In genomic region chr20:48126227-48126740, GRCh38 we compare ENCODE assay signal across 1 cellular context.
TF ChIP-seq lines count a peak whose summit lies in the region.

No MANE protein-coding gene starts in this region.

TF ChIP-seq in HepG2, 621 proteins besides CTCF, POLR2A, EP300 and RAD21 (continued from another document and continues in another):
- TF ChIP-seq MEIS1 (CRISPR knock-in tag; IDR thresholded peaks at IDR 0.05; ENCODE audit: borderline replicate concordance) (0 out of 2 replicates have a peak, but pooled peaks have one; percentile 26), FOXA1 (IDR thresholded peaks at IDR 0.05) (no peak), FOXA1 (CRISPR knock-in tag; IDR thresholded peaks at IDR 0.05) (peak; percentile 55; the same call in 1 of the 2 replicates), ZNF629 (CRISPR knock-in tag; conservative IDR thresholded peaks at IDR 0.05) (0 out of 2 replicates have a peak, but pooled peaks have one; percentile 21), MAZ (IDR thresholded peaks at IDR 0.05; ENCODE audit: borderline replicate concordance, low read depth, low read length) (no peak), MAZ (CRISPR knock-in tag; IDR thresholded peaks at IDR 0.05; ENCODE audit: low read depth) (peak; percentile 48; the same call in 1 of the 2 replicates), BCLAF1 (IDR thresholded peaks at IDR 0.05) (no peak), TEF (CRISPR knock-in tag; IDR thresholded peaks at IDR 0.05) (no peak), ZNF704 (CRISPR knock-in tag; IDR thresholded peaks at IDR 0.05; ENCODE audit: borderline replicate concordance) (no peak), ZNF124 (CRISPR knock-in tag; IDR thresholded peaks at IDR 0.05) (no peak), ZNF850 (CRISPR knock-in tag; conservative IDR thresholded peaks at IDR 0.05) (no peak), KAT2B (IDR thresholded peaks at IDR 0.05; ENCODE audit: borderline replicate concordance, low read depth, low read length) (no peak), RFX1 (IDR thresholded peaks at IDR 0.05) (no peak), ZNF503 (CRISPR knock-in tag; IDR thresholded peaks at IDR 0.05) (peak; percentile 21; the same call in 1 of the 2 replicates), PHF20 (CRISPR knock-in tag; IDR thresholded peaks at IDR 0.05) (no peak; the same call in 1 of the 2 replicates), SALL2 (CRISPR knock-in tag; IDR thresholded peaks at IDR 0.05) (no peak), CEBPB (IDR thresholded peaks at IDR 0.05; ENCODE audit: borderline replicate concordance, low read depth, low read length) (no peak), HBP1 (CRISPR knock-in tag; IDR thresholded peaks at IDR 0.05; ENCODE audit: low read depth) (no peak), CEBPZ (IDR thresholded peaks at IDR 0.05; ENCODE audit: low read length) (no peak), TCF7 (IDR thresholded peaks at IDR 0.05; ENCODE audit: low read depth) (peak; percentile 93), MIER2 (CRISPR knock-in tag; IDR thresholded peaks at IDR 0.05) (0 out of 2 replicates have a peak, but pooled peaks have one; percentile 26), ZNF557 (CRISPR knock-in tag; IDR thresholded peaks at IDR 0.05) (0 out of 2 replicates have a peak, but pooled peaks have one; percentile 50)
- TF ChIP-seq, protein P1, sequence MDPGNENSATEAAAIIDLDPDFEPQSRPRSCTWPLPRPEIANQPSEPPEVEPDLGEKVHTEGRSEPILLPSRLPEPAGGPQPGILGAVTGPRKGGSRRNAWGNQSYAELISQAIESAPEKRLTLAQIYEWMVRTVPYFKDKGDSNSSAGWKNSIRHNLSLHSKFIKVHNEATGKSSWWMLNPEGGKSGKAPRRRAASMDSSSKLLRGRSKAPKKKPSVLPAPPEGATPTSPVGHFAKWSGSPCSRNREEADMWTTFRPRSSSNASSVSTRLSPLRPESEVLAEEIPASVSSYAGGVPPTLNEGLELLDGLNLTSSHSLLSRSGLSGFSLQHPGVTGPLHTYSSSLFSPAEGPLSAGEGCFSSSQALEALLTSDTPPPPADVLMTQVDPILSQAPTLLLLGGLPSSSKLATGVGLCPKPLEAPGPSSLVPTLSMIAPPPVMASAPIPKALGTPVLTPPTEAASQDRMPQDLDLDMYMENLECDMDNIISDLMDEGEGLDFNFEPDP (CRISPR knock-in tag; conservative IDR thresholded peaks at IDR 0.05), result no peak
- TF ChIP-seq, protein P2, sequence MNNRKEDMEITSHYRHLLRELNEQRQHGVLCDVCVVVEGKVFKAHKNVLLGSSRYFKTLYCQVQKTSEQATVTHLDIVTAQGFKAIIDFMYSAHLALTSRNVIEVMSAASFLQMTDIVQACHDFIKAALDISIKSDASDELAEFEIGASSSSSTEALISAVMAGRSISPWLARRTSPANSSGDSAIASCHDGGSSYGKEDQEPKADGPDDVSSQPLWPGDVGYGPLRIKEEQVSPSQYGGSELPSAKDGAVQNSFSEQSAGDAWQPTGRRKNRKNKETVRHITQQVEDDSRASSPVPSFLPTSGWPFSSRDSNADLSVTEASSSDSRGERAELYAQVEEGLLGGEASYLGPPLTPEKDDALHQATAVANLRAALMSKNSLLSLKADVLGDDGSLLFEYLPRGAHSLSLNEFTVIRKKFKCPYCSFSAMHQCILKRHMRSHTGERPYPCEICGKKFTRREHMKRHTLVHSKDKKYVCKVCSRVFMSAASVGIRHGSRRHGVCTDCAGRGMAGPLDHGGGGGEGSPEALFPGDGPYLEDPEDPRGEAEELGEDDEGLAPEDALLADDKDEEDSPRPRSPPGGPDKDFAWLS (CRISPR knock-in tag; IDR thresholded peaks at IDR 0.05; ENCODE audit: borderline replicate concordance), result no peak
- TF ChIP-seq, protein P3, sequence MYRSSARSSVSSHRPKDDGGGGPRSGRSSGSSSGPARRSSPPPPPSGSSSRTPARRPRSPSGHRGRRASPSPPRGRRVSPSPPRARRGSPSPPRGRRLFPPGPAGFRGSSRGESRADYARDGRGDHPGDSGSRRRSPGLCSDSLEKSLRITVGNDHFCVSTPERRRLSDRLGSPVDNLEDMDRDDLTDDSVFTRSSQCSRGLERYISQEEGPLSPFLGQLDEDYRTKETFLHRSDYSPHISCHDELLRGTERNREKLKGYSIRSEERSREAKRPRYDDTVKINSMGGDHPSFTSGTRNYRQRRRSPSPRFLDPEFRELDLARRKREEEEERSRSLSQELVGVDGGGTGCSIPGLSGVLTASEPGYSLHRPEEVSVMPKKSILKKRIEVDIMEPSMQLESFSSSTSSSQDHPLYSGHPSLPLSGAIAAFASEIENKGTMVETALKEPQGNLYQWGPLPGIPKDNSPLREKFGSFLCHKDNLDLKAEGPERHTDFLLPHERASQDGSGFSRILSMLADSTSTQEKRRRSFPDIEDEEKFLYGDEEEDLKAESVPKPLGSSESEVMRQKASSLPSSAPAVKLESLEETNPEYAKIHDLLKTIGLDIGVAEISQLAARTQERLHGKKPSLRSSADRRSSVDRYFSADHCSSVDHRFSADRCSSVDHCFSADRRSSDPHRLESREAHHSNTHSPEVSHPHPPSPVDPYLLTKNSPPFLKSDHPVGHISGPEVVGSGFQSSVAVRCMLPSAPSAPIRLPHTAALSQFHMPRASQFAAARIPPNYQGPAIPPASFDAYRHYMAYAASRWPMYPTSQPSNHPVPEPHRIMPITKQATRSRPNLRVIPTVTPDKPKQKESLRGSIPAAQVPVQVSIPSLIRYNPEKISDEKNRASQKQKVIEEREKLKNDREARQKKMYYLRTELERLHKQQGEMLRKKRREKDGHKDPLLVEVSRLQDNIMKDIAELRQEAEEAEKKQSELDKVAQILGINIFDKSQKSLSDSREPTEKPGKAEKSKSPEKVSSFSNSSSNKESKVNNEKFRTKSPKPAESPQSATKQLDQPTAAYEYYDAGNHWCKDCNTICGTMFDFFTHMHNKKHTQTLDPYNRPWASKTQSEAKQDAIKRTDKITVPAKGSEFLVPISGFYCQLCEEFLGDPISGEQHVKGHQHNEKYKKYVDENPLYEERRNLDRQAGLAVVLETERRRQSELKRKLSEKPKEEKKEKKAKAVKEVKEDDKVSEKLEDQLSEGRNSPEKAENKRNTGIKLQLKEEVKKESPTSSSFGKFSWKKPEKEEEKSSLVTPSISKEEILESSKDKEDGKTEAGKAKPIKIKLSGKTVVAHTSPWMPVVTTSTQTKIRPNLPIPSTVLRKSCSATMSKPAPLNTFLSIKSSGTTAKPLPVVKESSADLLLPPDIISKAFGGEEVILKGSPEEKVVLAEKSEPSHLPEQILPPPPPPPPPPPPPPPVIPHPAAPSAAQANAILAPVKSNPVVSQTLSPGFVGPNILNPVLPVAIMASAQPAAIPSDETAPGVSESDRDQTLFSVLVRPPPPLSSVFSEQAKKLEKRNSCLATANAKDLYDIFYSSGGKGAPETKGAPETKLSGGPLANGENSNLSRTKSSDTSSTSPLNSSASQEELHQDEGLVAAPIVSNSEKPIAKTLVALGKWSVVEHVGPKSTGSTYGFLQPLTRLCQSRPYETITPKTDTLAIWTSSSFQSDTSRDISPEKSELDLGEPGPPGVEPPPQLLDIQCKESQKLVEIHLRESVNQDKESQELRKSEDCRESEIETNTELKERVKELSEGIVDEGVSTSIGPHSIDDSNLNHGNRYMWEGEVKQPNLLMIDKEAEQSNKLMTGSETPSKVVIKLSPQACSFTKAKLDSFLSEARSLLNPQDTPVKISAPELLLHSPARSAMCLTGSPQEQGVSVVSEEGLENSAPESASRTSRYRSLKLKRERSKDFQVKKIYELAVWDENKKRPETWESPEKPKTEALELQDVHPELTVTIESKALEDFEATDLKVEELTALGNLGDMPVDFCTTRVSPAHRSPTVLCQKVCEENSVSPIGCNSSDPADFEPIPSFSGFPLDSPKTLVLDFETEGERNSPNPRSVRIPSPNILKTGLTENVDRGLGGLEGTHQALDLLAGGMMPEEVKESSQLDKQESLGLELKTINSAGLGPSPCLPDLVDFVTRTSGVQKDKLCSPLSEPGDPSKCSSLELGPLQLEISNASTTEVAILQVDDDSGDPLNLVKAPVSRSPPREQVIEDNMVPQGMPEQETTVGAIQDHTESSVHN (CRISPR knock-in tag; IDR thresholded peaks at IDR 0.05), result peak; percentile 53; the same call in 1 of the 2 replicates
- TF ChIP-seq, protein P4, sequence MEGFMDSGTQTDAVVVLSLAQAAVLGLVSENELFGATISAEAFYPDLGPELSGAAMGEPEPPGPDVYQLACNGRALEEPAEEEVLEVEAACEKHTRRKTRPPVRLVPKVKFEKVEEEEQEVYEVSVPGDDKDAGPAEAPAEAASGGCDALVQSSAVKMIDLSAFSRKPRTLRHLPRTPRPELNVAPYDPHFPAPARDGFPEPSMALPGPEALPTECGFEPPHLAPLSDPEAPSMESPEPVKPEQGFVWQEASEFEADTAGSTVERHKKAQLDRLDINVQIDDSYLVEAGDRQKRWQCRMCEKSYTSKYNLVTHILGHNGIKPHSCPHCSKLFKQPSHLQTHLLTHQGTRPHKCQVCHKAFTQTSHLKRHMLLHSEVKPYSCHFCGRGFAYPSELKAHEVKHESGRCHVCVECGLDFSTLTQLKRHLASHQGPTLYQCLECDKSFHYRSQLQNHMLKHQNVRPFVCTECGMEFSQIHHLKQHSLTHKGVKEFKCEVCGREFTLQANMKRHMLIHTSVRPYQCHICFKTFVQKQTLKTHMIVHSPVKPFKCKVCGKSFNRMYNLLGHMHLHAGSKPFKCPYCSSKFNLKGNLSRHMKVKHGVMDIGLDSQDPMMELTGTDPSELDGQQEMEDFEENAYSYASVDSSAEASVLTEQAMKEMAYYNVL (CRISPR knock-in tag; IDR thresholded peaks at IDR 0.05; ENCODE audit: borderline replicate concordance), result no peak
